In the genomic region with DNA sequence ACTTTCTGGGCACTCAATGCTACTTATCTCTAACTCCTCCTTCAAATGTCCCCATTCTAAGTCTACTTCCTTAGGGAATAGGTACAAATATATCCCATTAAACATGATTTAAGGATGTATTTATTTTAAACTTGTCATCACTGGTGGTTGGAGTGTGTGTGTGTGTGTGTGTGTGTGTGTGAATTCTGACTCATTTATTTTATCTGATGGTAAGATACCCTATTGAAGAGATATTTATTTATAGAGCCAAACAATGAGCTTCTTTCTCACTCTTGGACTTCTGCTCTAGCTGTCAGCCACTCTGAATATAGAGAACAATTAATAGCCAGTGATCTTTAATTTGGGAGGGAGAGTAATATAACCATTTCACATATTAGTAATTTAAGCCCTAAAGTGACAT, we compare ENCODE assay signal across 24 cellular contexts.
"Had no signal": no experiment of that assay in that cellular context is flagged by ENCODE, and none has a peak within 500 bp of the region (broad histone marks: within the 10 kb centered on the region; RNA-seq: fewer than 3 reads in every experiment).

No MANE protein-coding gene starts in this region.

- H3K9ac ChIP-seq: neural progenitor cell had no signal

- H3K27ac ChIP-seq: esophagus muscularis mucosa, heart right ventricle, neural progenitor cell, stomach, suprapubic skin, tibial nerve had no signal

- ATAC-seq: activated CD4-positive, alpha-beta T cell treated with anti-CD3 and anti-CD28 coated beads for 36 hours; activated T-cell treated with anti-CD3 and anti-CD28 coated beads, Interleukin-2, amount 50 U/mL, for 4 hours; effector memory CD8-positive, alpha-beta T cell; heart right ventricle; left colon; naive thymus-derived CD8-positive, alpha-beta T cell; sciatic nerve; stimulated activated memory B cell treated with anti-CD40 and anti-IgM and Interleukin-4, amounts not matched to agents 10 μg/mL and 1 μg/mL and 100 μg/mL, for 72 hours had no signal

- H2AFZ ChIP-seq: neural progenitor cell had no signal

- H3K4me2 ChIP-seq: neural progenitor cell, smooth muscle cell had no signal

- H3K27me3 ChIP-seq: esophagus muscularis mucosa, heart right ventricle, neural progenitor cell, stomach, suprapubic skin, tibial nerve had no signal

- H3K36me3 ChIP-seq: esophagus muscularis mucosa, neural progenitor cell, stomach, suprapubic skin had no signal

- DNase-seq: activated B cell treated with CpG ODN at 0.5 μM for 24 hours; activated CD4-positive, alpha-beta T cell treated with anti-CD3 and anti-CD28 coated beads for 36 hours; activated CD4-positive, alpha-beta T cell treated with anti-CD3 and anti-CD28 coated beads, Interleukin-2, amount 50 U/mL, for 48 hours; activated CD8-positive, alpha-beta memory T cell treated with anti-CD3 and anti-CD28 coated beads, Interleukin-2, amount 50 U/mL, for 48 hours; activated naive CD4-positive, alpha-beta T cell treated with Interleukin-2 at 50 U/mL for 16 hours; activated naive CD8-positive, alpha-beta T cell treated with anti-CD3 and anti-CD28 coated beads, Interleukin-2, amount 10 ng/mL, durations not matched to agents 7 days and 5 days; activated T-cell treated with anti-CD3 and anti-CD28 coated beads, Interleukin-2, amount 50 U/mL, for 4 hours; amygdala; dermis blood vessel endothelial cell; effector memory CD8-positive, alpha-beta T cell; heart right ventricle; left colon; mesendoderm; naive thymus-derived CD8-positive, alpha-beta T cell; stimulated activated CD4-positive, alpha-beta T cell treated with anti-CD3 and anti-CD28 coated beads, Interleukin-15, amount 100 ng/mL, for 24 hours; stomach; T-helper 1 cell had no signal

- H3K9me3 ChIP-seq: esophagus muscularis mucosa, heart right ventricle, stomach, suprapubic skin, tibial nerve had no signal

- H3K4me1 ChIP-seq: heart right ventricle, neural progenitor cell, stomach, suprapubic skin, tibial nerve had no signal

- H3K4me3 ChIP-seq: esophagus muscularis mucosa, heart right ventricle, neural progenitor cell, smooth muscle cell, stomach, suprapubic skin, tibial nerve had no signal
